1 cellular context compared by ENCODE assay signal in the genomic region with DNA sequence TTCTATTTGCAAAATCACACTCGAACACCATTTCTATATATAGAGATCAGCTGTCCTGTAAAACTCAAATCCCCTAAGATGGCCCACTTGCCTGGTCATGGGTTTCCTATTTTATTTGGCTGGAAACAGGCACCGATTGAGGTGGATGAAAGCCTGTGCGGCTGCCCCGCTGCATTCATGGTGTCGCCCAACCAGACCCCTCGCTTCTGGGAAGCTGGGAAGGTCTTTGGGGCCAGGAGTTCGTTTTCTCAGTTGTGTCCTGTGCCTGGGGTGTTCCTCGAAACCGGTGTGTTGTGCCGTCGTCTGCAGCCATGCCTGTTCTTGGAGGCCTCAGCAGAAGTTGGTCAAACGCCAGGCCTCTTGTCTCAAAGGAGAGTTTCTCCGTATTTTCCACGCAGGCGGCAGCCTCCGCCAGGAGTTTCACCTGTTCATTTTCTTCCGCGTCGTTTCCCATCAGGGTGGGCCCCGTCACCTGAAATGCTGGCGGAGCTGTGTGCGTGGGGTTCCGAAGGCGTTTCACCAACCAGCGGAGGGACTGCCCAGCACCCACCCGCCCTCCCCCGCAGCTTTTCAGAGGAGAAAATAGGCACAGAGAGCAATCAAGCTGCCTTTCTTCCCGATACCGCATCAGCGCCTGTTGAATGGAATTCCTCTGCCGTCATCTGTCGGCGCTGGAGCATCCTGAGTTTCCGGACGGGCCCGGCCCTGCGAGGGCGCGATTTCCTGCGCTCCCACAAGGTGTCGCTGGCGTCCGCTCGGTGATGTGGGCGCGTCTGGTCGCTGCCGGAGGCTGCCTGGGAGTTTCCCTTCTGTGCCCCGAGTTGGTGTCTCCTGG.
TF ChIP-seq lines count a peak whose summit lies in the region.

No MANE protein-coding gene starts in this region.

TF ChIP-seq in H1, 55 proteins besides CTCF, POLR2A, EP300 and RAD21 (continues in another document):
- TF ChIP-seq POU5F1 (IDR thresholded peaks at IDR 0.05; ENCODE audit: low read depth, low read length) (no peak), SRF (IDR thresholded peaks at IDR 0.05; ENCODE audit: low read depth, low read length) (no peak), TEAD4 (IDR thresholded peaks at IDR 0.05; ENCODE audit: low read depth, low read length) (peak; percentile 66; the same call in 1 of the 2 replicates), SP1 (IDR thresholded peaks at IDR 0.05; ENCODE audit: low read depth, low read length) (0 out of 2 replicates have a peak, but pooled peaks have one; percentile 8), RBBP5 (IDR thresholded peaks at IDR 0.05; ENCODE audit: borderline replicate concordance, low read depth, low read length) (peak; percentile 50; the same call in 1 of the 2 replicates), CREB1 (IDR thresholded peaks at IDR 0.05) (peak; percentile 91), BRCA1 (IDR thresholded peaks at IDR 0.05; ENCODE audit: low read depth, low read length) (no peak), GABPA (IDR thresholded peaks at IDR 0.05; ENCODE audit: borderline replicate concordance, insufficient read depth, low read length) (peak; percentile 81; the same call in 1 of the 2 replicates), BACH1 (IDR thresholded peaks at IDR 0.05; ENCODE audit: low read length) (no peak), ASH2L (IDR thresholded peaks at IDR 0.05; ENCODE audit: low read length) (no peak), ZNF274 (IDR thresholded peaks at IDR 0.05; ENCODE audit: borderline replicate concordance, extremely low read depth, low read length) (no peak), SP2 (IDR thresholded peaks at IDR 0.05; ENCODE audit: low read length) (no peak), JUN (IDR thresholded peaks at IDR 0.05; ENCODE audit: low read depth, low read length) (no peak), JUND (IDR thresholded peaks at IDR 0.05; ENCODE audit: low read length) (peak; percentile 72; the same call in 1 of the 2 replicates), SP4 (IDR thresholded peaks at IDR 0.05; ENCODE audit: low read length) (no peak), RFX5 (IDR thresholded peaks at IDR 0.05; ENCODE audit: borderline replicate concordance, low read depth, low read length) (no peak), RXRA (IDR thresholded peaks at IDR 0.05; ENCODE audit: insufficient read depth, low read depth, low read length) (no peak), GTF2F1 (IDR thresholded peaks at IDR 0.05; ENCODE audit: borderline replicate concordance, low read depth, low read length) (no peak), YY1 (IDR thresholded peaks at IDR 0.05; ENCODE audit: low read depth, low read length) (peak; percentile 28; the same call in 1 of the 2 replicates), CEBPB (IDR thresholded peaks at IDR 0.05; ENCODE audit: low read depth, low read length) (no peak), CHD1 (IDR thresholded peaks at IDR 0.05; ENCODE audit: low read depth, low read length) (no peak), SAP30 (IDR thresholded peaks at IDR 0.05; ENCODE audit: insufficient read depth, insufficient replicate concordance, low read length) (no peak), PHF8 (conservative IDR thresholded peaks at IDR 0.05; ENCODE audit: low read depth, low read length) (no peak), TBP (IDR thresholded peaks at IDR 0.05; ENCODE audit: low read depth, low read length) (peak; percentile 40), KDM1A (IDR thresholded peaks at IDR 0.05; ENCODE audit: borderline replicate concordance, low read length) (no peak), POLR2AphosphoS5 (IDR thresholded peaks at IDR 0.05; ENCODE audit: low read depth, low read length) (peak; percentile 56; the same call in 1 of the 2 replicates), NRF1 (IDR thresholded peaks at IDR 0.05; ENCODE audit: low read depth, low read length) (no peak), HDAC6 (IDR thresholded peaks at IDR 0.05; ENCODE audit: low read depth, low read length) (no peak), CTBP2 (IDR thresholded peaks at IDR 0.05; ENCODE audit: borderline replicate concordance, insufficient read depth, insufficient read length, low read length) (no peak), EGR1 (IDR thresholded peaks at IDR 0.05; ENCODE audit: borderline replicate concordance, low read depth, low read length) (no peak), SIRT6 (IDR thresholded peaks at IDR 0.05; ENCODE audit: low read length) (no peak), EZH2 (IDR thresholded peaks at IDR 0.05; ENCODE audit: low read depth, low read length, severe bottlenecking) (no peak), SUZ12 (IDR thresholded peaks at IDR 0.05; ENCODE audit: low read length) (no peak), CBX8 (IDR thresholded peaks at IDR 0.05; ENCODE audit: borderline replicate concordance, low read depth, low read length) (no peak), TAF1 (IDR thresholded peaks at IDR 0.05; ENCODE audit: low read depth, low read length) (peak; percentile 37; the same call in 1 of the 2 replicates), BCL11A (IDR thresholded peaks at IDR 0.05; ENCODE audit: low read depth in 2 of 2, low read length in 2 of 2) (no peak), RNF2 (IDR thresholded peaks at IDR 0.05; ENCODE audit: borderline replicate concordance, low read depth, low read length, missing control alignments, poor library complexity, severe bottlenecking) (no peak), CHD2 (IDR thresholded peaks at IDR 0.05; ENCODE audit: low read length) (0 out of 2 replicates have a peak, but pooled peaks have one; percentile 61), SIX5 (IDR thresholded peaks at IDR 0.05; ENCODE audit: low read depth, low read length) (no peak), NANOG (IDR thresholded peaks at IDR 0.05; ENCODE audit: insufficient read depth, low read depth, low read length, poor library complexity, severe bottlenecking) (no peak), HDAC2 (IDR thresholded peaks at IDR 0.05; ENCODE audit: borderline replicate concordance in 1 of 2, low read depth in 2 of 2, low read length in 2 of 2) (no peak), MAFK (IDR thresholded peaks at IDR 0.05; ENCODE audit: low read depth, low read length) (peak; percentile 23; the same call in 1 of the 2 replicates), KDM4A (IDR thresholded peaks at IDR 0.05; ENCODE audit: low read depth, low read length, severe bottlenecking) (no peak), FOSL1 (IDR thresholded peaks at IDR 0.05; ENCODE audit: insufficient read depth, low read depth, low read length) (no peak), CBX5 (IDR thresholded peaks at IDR 0.05; ENCODE audit: low read depth, low read length) (no peak), TCF12 (IDR thresholded peaks at IDR 0.05; ENCODE audit: low read depth, low read length) (no peak), SIN3A (conservative IDR thresholded peaks at IDR 0.05 in 1 of 2, IDR thresholded peaks at IDR 0.05 in 1 of 2; ENCODE audit: low read depth in 1 of 2, low read length in 2 of 2) (peak in 1 of 2 experiments; percentile 76; a peak in 2 of 4 replicates), KDM5A (IDR thresholded peaks at IDR 0.05; ENCODE audit: low read length) (no peak; the same call in 1 of the 2 replicates)
- TF ChIP-seq, protein P1, sequence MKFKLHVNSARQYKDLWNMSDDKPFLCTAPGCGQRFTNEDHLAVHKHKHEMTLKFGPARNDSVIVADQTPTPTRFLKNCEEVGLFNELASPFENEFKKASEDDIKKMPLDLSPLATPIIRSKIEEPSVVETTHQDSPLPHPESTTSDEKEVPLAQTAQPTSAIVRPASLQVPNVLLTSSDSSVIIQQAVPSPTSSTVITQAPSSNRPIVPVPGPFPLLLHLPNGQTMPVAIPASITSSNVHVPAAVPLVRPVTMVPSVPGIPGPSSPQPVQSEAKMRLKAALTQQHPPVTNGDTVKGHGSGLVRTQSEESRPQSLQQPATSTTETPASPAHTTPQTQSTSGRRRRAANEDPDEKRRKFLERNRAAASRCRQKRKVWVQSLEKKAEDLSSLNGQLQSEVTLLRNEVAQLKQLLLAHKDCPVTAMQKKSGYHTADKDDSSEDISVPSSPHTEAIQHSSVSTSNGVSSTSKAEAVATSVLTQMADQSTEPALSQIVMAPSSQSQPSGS (IDR thresholded peaks at IDR 0.05; ENCODE audit: low read length): no peak
- TF ChIP-seq, protein P2, sequence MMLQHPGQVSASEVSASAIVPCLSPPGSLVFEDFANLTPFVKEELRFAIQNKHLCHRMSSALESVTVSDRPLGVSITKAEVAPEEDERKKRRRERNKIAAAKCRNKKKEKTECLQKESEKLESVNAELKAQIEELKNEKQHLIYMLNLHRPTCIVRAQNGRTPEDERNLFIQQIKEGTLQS (IDR thresholded peaks at IDR 0.05; ENCODE audit: insufficient read depth, low read depth, low read length): 0 out of 2 replicates have a peak, but pooled peaks have one; percentile 40
- TF ChIP-seq, protein P3, sequence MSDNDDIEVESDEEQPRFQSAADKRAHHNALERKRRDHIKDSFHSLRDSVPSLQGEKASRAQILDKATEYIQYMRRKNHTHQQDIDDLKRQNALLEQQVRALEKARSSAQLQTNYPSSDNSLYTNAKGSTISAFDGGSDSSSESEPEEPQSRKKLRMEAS (IDR thresholded peaks at IDR 0.05): no peak
- TF ChIP-seq, protein P4, sequence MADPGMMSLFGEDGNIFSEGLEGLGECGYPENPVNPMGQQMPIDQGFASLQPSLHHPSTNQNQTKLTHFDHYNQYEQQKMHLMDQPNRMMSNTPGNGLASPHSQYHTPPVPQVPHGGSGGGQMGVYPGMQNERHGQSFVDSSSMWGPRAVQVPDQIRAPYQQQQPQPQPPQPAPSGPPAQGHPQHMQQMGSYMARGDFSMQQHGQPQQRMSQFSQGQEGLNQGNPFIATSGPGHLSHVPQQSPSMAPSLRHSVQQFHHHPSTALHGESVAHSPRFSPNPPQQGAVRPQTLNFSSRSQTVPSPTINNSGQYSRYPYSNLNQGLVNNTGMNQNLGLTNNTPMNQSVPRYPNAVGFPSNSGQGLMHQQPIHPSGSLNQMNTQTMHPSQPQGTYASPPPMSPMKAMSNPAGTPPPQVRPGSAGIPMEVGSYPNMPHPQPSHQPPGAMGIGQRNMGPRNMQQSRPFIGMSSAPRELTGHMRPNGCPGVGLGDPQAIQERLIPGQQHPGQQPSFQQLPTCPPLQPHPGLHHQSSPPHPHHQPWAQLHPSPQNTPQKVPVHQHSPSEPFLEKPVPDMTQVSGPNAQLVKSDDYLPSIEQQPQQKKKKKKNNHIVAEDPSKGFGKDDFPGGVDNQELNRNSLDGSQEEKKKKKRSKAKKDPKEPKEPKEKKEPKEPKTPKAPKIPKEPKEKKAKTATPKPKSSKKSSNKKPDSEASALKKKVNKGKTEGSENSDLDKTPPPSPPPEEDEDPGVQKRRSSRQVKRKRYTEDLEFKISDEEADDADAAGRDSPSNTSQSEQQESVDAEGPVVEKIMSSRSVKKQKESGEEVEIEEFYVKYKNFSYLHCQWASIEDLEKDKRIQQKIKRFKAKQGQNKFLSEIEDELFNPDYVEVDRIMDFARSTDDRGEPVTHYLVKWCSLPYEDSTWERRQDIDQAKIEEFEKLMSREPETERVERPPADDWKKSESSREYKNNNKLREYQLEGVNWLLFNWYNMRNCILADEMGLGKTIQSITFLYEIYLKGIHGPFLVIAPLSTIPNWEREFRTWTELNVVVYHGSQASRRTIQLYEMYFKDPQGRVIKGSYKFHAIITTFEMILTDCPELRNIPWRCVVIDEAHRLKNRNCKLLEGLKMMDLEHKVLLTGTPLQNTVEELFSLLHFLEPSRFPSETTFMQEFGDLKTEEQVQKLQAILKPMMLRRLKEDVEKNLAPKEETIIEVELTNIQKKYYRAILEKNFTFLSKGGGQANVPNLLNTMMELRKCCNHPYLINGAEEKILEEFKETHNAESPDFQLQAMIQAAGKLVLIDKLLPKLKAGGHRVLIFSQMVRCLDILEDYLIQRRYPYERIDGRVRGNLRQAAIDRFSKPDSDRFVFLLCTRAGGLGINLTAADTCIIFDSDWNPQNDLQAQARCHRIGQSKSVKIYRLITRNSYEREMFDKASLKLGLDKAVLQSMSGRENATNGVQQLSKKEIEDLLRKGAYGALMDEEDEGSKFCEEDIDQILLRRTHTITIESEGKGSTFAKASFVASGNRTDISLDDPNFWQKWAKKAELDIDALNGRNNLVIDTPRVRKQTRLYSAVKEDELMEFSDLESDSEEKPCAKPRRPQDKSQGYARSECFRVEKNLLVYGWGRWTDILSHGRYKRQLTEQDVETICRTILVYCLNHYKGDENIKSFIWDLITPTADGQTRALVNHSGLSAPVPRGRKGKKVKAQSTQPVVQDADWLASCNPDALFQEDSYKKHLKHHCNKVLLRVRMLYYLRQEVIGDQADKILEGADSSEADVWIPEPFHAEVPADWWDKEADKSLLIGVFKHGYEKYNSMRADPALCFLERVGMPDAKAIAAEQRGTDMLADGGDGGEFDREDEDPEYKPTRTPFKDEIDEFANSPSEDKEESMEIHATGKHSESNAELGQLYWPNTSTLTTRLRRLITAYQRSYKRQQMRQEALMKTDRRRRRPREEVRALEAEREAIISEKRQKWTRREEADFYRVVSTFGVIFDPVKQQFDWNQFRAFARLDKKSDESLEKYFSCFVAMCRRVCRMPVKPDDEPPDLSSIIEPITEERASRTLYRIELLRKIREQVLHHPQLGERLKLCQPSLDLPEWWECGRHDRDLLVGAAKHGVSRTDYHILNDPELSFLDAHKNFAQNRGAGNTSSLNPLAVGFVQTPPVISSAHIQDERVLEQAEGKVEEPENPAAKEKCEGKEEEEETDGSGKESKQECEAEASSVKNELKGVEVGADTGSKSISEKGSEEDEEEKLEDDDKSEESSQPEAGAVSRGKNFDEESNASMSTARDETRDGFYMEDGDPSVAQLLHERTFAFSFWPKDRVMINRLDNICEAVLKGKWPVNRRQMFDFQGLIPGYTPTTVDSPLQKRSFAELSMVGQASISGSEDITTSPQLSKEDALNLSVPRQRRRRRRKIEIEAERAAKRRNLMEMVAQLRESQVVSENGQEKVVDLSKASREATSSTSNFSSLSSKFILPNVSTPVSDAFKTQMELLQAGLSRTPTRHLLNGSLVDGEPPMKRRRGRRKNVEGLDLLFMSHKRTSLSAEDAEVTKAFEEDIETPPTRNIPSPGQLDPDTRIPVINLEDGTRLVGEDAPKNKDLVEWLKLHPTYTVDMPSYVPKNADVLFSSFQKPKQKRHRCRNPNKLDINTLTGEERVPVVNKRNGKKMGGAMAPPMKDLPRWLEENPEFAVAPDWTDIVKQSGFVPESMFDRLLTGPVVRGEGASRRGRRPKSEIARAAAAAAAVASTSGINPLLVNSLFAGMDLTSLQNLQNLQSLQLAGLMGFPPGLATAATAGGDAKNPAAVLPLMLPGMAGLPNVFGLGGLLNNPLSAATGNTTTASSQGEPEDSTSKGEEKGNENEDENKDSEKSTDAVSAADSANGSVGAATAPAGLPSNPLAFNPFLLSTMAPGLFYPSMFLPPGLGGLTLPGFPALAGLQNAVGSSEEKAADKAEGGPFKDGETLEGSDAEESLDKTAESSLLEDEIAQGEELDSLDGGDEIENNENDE (IDR thresholded peaks at IDR 0.05; ENCODE audit: insufficient replicate concordance, low read length): no peak
- TF ChIP-seq, protein P5, sequence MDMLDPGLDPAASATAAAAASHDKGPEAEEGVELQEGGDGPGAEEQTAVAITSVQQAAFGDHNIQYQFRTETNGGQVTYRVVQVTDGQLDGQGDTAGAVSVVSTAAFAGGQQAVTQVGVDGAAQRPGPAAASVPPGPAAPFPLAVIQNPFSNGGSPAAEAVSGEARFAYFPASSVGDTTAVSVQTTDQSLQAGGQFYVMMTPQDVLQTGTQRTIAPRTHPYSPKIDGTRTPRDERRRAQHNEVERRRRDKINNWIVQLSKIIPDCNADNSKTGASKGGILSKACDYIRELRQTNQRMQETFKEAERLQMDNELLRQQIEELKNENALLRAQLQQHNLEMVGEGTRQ (IDR thresholded peaks at IDR 0.05; ENCODE audit: low read length): peak; percentile 26; the same call in 1 of the 2 replicates
- TF ChIP-seq, protein P6, sequence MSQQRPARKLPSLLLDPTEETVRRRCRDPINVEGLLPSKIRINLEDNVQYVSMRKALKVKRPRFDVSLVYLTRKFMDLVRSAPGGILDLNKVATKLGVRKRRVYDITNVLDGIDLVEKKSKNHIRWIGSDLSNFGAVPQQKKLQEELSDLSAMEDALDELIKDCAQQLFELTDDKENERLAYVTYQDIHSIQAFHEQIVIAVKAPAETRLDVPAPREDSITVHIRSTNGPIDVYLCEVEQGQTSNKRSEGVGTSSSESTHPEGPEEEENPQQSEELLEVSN (IDR thresholded peaks at IDR 0.05): no peak
